In the genomic region with DNA sequence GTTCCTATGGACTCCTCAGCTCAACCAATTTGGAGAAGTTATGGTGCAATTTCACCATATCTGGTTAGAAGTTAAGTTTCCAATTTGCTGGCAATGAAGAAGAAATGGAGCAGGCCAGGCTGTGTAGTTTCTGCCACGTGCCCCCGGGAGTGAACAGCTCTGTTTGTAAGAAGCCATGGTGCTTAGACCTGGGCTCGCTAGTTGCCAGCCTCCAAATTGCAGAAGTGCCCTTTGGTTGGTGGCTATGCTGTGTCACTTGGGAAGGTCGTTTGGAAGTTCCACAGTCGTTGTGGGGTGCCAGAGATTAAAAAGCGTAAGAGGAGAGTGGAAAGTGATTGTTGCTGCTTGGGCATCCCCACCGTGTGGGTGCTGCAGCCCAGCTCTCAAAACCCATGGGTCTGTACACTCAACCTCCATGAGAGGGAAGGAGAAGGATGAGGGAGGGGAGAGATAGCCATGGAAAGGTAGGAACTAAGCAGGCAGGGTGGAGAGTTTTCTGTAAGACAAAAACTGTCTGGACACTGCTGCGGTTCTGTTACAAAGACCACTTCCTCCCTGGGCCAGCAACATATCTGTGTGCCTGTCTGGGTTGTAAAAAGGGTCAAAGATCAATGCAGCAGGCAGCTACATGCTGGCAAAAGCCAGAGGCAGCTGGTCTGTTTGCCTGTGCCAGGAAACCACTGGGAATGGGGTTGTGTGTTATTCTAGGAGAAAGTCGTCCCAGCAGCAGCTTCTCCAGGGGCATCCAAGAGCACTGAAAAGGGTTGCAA, we compare ENCODE assay signal across 11 cellular contexts. TPM values are rescaled to one million over a fixed set of nuclear protein-coding genes. Genes with fewer than 3 reads are reported as not detected.
DNase-seq lines count a peak whose midpoint lies in the region; ATAC-seq and TF ChIP-seq lines count a peak whose summit lies in the region.
"Had no signal": no experiment of that assay in that cellular context is flagged by ENCODE, and none has a peak within 500 bp of the region (broad histone marks: within the 10 kb centered on the region; RNA-seq: fewer than 3 reads in every experiment).

No MANE protein-coding gene starts in this region.

- no peak overlapping the region for H3K4me2 ChIP-seq in neural progenitor cell

- intact Hi-C loops in CD8-positive, alpha-beta T cell (cut with DNase I, micrococcal nuclease) = loop anchor here in 1 of 2 experiments (2.0 to 10.0 kb wide), 2 partner anchors 57 to 601 kb away; no protein-coding TSS in a partner anchor
- intact Hi-C loops in dendritic cell treated with granulocyte-macrophage colony-stimulating factor and Interleukin-4, amounts not matched to agents 40 ng/mL and 50 ng/mL, for 4 days (cut with micrococcal nuclease) = loop anchor here (10.0 kb wide), 1 partner anchor 59 kb away; no protein-coding TSS in a partner anchor

- no peaks in the 10 kb centered on the region for H3K9me3 Mint-ChIP-seq in CD8-positive, alpha-beta T cell
- no peaks in the 10 kb centered on the region for H3K9me3 Mint-ChIP-seq in dendritic cell treated with granulocyte-macrophage colony-stimulating factor and Interleukin-4, amounts not matched to agents 40 ng/mL and 50 ng/mL, for 4 days
- no peaks in the 10 kb centered on the region for H3K9me3 Mint-ChIP-seq in neural progenitor cell

- peak overlapping the region; percentile 37 for H2AFZ ChIP-seq in neural progenitor cell (replicated peaks)

- no peak for TF ChIP-seq CTCF in CD8-positive, alpha-beta T cell (IDR thresholded peaks at IDR 0.05)
- TF ChIP-seq CTCF in neural progenitor cell (IDR thresholded peaks at IDR 0.05) = no peak

- no peaks in the 10 kb centered on the region for H3F3A ChIP-seq in neural progenitor cell (ENCODE audit: low read depth)

- no peak overlapping the region for H3K9ac ChIP-seq in neural progenitor cell

- no peak for DNase-seq in CD8-positive, alpha-beta T cell
- DNase-seq in MV-4-11 (lab: John Stamatoyannopoulos, UW) (peak; percentile 68), neural progenitor cell (ENCODE audit: low spot score) (no peak), NCI-H82 treated with DMSO at 0.1 percent for 48 hours (lab: John Stamatoyannopoulos, UW; ENCODE audit: unreplicated experiment) (no peak), activated gamma-delta T cell (lab: John Stamatoyannopoulos, UW) (no peak), putamen (ENCODE audit: low spot score) (no peak)
- DNase-seq: stimulated activated CD4-positive, alpha-beta T cell treated with anti-CD3 and anti-CD28 coated beads, Interleukin-12 subunit alpha, Interleukin-12 subunit beta, amount 100 ng/mL, for 4 hours; stimulated activated naive CD8-positive, alpha-beta T cell treated with anti-CD3 and anti-CD28 coated beads, Interleukin-15, Interleukin-2, amounts not matched to agents 100 U/mL and 50 U/mL, for 24 hours had no signal

- H3K27me3 ChIP-seq in CD8-positive, alpha-beta T cell (ENCODE audit: insufficient read depth, low read length) = no peaks in the 10 kb centered on the region
- H3K27me3 ChIP-seq in neural progenitor cell = no peaks in the 10 kb centered on the region

- peaks cover 38% of the 10 kb centered on the region for H3K4me1 ChIP-seq in CD8-positive, alpha-beta T cell (ENCODE audit: insufficient read depth, low read length)
- no peaks in the 10 kb centered on the region for H3K4me1 ChIP-seq in neural progenitor cell

- H3K36me3 ChIP-seq in CD8-positive, alpha-beta T cell (ENCODE audit: insufficient read depth, low read length) = peaks cover 14% of the 10 kb centered on the region
- no peaks in the 10 kb centered on the region for H3K36me3 ChIP-seq in neural progenitor cell

- H3K27ac ChIP-seq in CD8-positive, alpha-beta T cell (ENCODE audit: low read depth, low read length) = no peak overlapping the region
- H3K27ac ChIP-seq in neural progenitor cell = no peak overlapping the region

- H3K4me3 Mint-ChIP-seq in CD8-positive, alpha-beta T cell = peak overlapping the region; percentile 12
- H3K4me3 Mint-ChIP-seq in dendritic cell treated with granulocyte-macrophage colony-stimulating factor and Interleukin-4, amounts not matched to agents 40 ng/mL and 50 ng/mL, for 4 days = peak overlapping the region; percentile 51
- H3K4me3 Mint-ChIP-seq in neural progenitor cell = no peak overlapping the region

- POLR2A ChIA-PET in CD8-positive, alpha-beta T cell (lab: Charles Lee) = interaction anchor here (0.6 to 1.7 kb wide), 2 partner anchors 11 to 28 kb away, joined by 4 to 5 read pairs; partner anchors contain the start of gene ALOX5AP

- H3K9me3 ChIP-seq in CD8-positive, alpha-beta T cell (ENCODE audit: low read length) = no peaks in the 10 kb centered on the region
- no peaks in the 10 kb centered on the region for H3K9me3 ChIP-seq in neural progenitor cell (ENCODE audit: low read depth)

- H4K20me1 ChIP-seq in neural progenitor cell (ENCODE audit: low read depth) = no peaks in the 10 kb centered on the region

- H3K79me2 ChIP-seq in neural progenitor cell (ENCODE audit: low read depth) = no peaks in the 10 kb centered on the region

- peak overlapping the region; percentile 65 for H3K27ac Mint-ChIP-seq in CD8-positive, alpha-beta T cell
- H3K27ac Mint-ChIP-seq in dendritic cell treated with granulocyte-macrophage colony-stimulating factor and Interleukin-4, amounts not matched to agents 40 ng/mL and 50 ng/mL, for 4 days = peak overlapping the region; percentile 38
- H3K27ac Mint-ChIP-seq in neural progenitor cell = no peak overlapping the region

- H3K4me3 ChIP-seq in CD8-positive, alpha-beta T cell (ENCODE audit: low read depth, low read length) = no peak overlapping the region
- no peak overlapping the region for H3K4me3 ChIP-seq in neural progenitor cell
- H3K4me3 ChIP-seq: K562 had no signal

- peaks cover 73% of the 10 kb centered on the region for H3K36me3 Mint-ChIP-seq in CD8-positive, alpha-beta T cell
- peaks cover 24% of the 10 kb centered on the region for H3K36me3 Mint-ChIP-seq in dendritic cell treated with granulocyte-macrophage colony-stimulating factor and Interleukin-4, amounts not matched to agents 40 ng/mL and 50 ng/mL, for 4 days (ENCODE audit: low read depth)
- no peaks in the 10 kb centered on the region for H3K36me3 Mint-ChIP-seq in neural progenitor cell

- H3K27me3 Mint-ChIP-seq in CD8-positive, alpha-beta T cell (ENCODE audit: low read depth) = no peaks in the 10 kb centered on the region
- peaks cover 10% of the 10 kb centered on the region for H3K27me3 Mint-ChIP-seq in dendritic cell treated with granulocyte-macrophage colony-stimulating factor and Interleukin-4, amounts not matched to agents 40 ng/mL and 50 ng/mL, for 4 days
- H3K27me3 Mint-ChIP-seq in neural progenitor cell (ENCODE audit: insufficient read depth, low read depth) = peaks cover 9% of the 10 kb centered on the region

- H3K4me1 Mint-ChIP-seq in CD8-positive, alpha-beta T cell (ENCODE audit: low read depth) = peaks cover 44% of the 10 kb centered on the region
- H3K4me1 Mint-ChIP-seq in dendritic cell treated with granulocyte-macrophage colony-stimulating factor and Interleukin-4, amounts not matched to agents 40 ng/mL and 50 ng/mL, for 4 days (ENCODE audit: low read depth) = peaks cover 60% of the 10 kb centered on the region
- peaks cover 23% of the 10 kb centered on the region for H3K4me1 Mint-ChIP-seq in neural progenitor cell

- CTCF ChIA-PET in CD8-positive, alpha-beta T cell (lab: Charles Lee) = no interaction called here

- no peak for ATAC-seq in CD8-positive, alpha-beta T cell
- ATAC-seq in HG02798 (IDR thresholded peaks at IDR 0.05; ENCODE audit: poor library complexity, unreplicated experiment) = no peak
- ATAC-seq: K562; stimulated activated naive CD8-positive, alpha-beta T cell treated with anti-CD3 and anti-CD28 coated beads, Interleukin-15, Interleukin-2, amounts not matched to agents 100 U/mL and 50 U/mL, for 24 hours had no signal

RNA-seq across cellular contexts. Expression of gene ALOX5AP, which starts 10.8 kb away (rescaled TPM):
- total RNA-seq in CD8-positive, alpha-beta T cell = 10 to 100 TPM; 16.3 to 16.6 TPM
- total RNA-seq in neural progenitor cell (ENCODE audit: low replicate concordance) = not detected in 2 replicates

Comparison
In these comparisons a context has a peak if more than half of its experiments do, and no peak if none do; other contexts are left out.
1. RNA of gene ALOX5AP, which starts 10.8 kb away (total RNA-seq): 16.3 to 16.6 TPM in CD8-positive, alpha-beta T cell; not detected in neural progenitor cell; every median in the first group is over 10 times any median in the second.